20 cellular contexts compared by ENCODE assay signal in genomic region chr10:16945566-16945965, GRCh38.
A peak's percentile ranks its signal among the peaks of the same experiment; 100 is the strongest.
DNase-seq lines count a peak whose midpoint lies in the region; ATAC-seq and TF ChIP-seq lines count a peak whose summit lies in the region.
"Had no signal": no experiment of that assay in that cellular context is flagged by ENCODE, and none has a peak within 500 bp of the region (broad histone marks: within the 10 kb centered on the region; RNA-seq: fewer than 3 reads in every experiment).

No MANE protein-coding gene starts in this region.

- H3K9me3 ChIP-seq in mesenchymal stem cell (ENCODE audit: control insufficient read depth, low read length) = no peaks in the 10 kb centered on the region
- no peaks in the 10 kb centered on the region for H3K9me3 ChIP-seq in tibial nerve
- H3K9me3 ChIP-seq: esophagus squamous epithelium had no signal

- DNase-seq in M059J (ENCODE audit: low read depth) (peak; percentile 71), mesenchymal stem cell (no peak), tibial nerve (ENCODE audit: low spot score in 2 of 2) (no peak), HK-2 (ENCODE audit: unreplicated experiment) (no peak), SIG-M5 treated with dmso at 0.1 percent for 504 hours (lab: John Stamatoyannopoulos, UW; ENCODE audit: unreplicated experiment) (no peak)
- DNase-seq: activated naive CD4-positive, alpha-beta T cell treated with anti-CD3 and anti-CD28 coated beads, Interleukin-2, amount 10 ng/mL, durations not matched to agents 7 days and 5 days; activated T-cell treated with anti-CD3 and anti-CD28 coated beads for 4 hours; C1 segment of cervical spinal cord; DMS153; esophagus squamous epithelium; H7; hypothalamus; kidney glomerular epithelial cell; NCI-H1105; NCI-H748 treated with DMSO at 0.1 percent for 48 hours; stimulated activated CD4-positive, alpha-beta T cell treated with anti-CD3 and anti-CD28 coated beads, Interleukin-4, amount 100 ng/mL, for 24 hours; substantia nigra had no signal

- H3K27me3 ChIP-seq in mesenchymal stem cell (ENCODE audit: control insufficient read depth in 1 of 2, insufficient read depth in 1 of 2, low read length in 2 of 2) (no peaks in the 10 kb centered on the region), tibial nerve (no peaks in the 10 kb centered on the region)
- H3K27me3 ChIP-seq: esophagus squamous epithelium had no signal

- 64% methylated on average over 4 of the region's 4 CpGs for WGBS in mesenchymal stem cell
- 27 to 34% methylated on average over 4 of the region's 4 CpGs for WGBS in tibial nerve, 2 donors

- H2BK15ac ChIP-seq in mesenchymal stem cell (ENCODE audit: low read depth, poor library complexity, severe bottlenecking) = no peak overlapping the region

- H3K27ac Mint-ChIP-seq in brain = peak overlapping the region in 3 of 5 experiments; percentile 74 to 77 (median 77)
- H3K27ac Mint-ChIP-seq: activated naive CD4-positive, alpha-beta T cell treated with anti-CD3 and anti-CD28 coated beads, Interleukin-2, amount 10 ng/mL, durations not matched to agents 7 days and 5 days had no signal

- no peak overlapping the region for H3K4me3 Mint-ChIP-seq in brain
- H3K4me3 Mint-ChIP-seq: activated naive CD4-positive, alpha-beta T cell treated with anti-CD3 and anti-CD28 coated beads, Interleukin-2, amount 10 ng/mL, durations not matched to agents 7 days and 5 days had no signal

- no peak for TF ChIP-seq POLR2A in tibial nerve (IDR thresholded peaks at IDR 0.05)

- no peak for ATAC-seq in HG03439 (IDR thresholded peaks at IDR 0.05; ENCODE audit: unreplicated experiment)
- ATAC-seq: K562 had no signal

- no peak overlapping the region for H2BK12ac ChIP-seq in mesenchymal stem cell (ENCODE audit: low read length in 2 of 2)

- H3K27me3 Mint-ChIP-seq in brain = peaks cover 4% of the 10 kb centered on the region
- H3K27me3 Mint-ChIP-seq: activated naive CD4-positive, alpha-beta T cell treated with anti-CD3 and anti-CD28 coated beads, Interleukin-2, amount 10 ng/mL, durations not matched to agents 7 days and 5 days had no signal

- H3K79me1 ChIP-seq in mesenchymal stem cell (replicated peaks; ENCODE audit: low read length, poor library complexity, severe bottlenecking) = no peaks in the 10 kb centered on the region

- peak overlapping the region in 1 of 2 experiments; percentile 6 for H3K18ac ChIP-seq in mesenchymal stem cell (ENCODE audit: low read depth in 1 of 2, low read length in 2 of 2)

- no peak overlapping the region for H2AFZ ChIP-seq in mesenchymal stem cell (ENCODE audit: low read depth, low read length)

- TF ChIP-seq CTCF in brain (conservative IDR thresholded peaks at IDR 0.05) = no peak
- no peak for TF ChIP-seq CTCF in tibial nerve (IDR thresholded peaks at IDR 0.05)

- H3K4me1 ChIP-seq in mesenchymal stem cell (ENCODE audit: control insufficient read depth, insufficient read depth, low read depth, low read length) (peaks cover 3% of the 10 kb centered on the region), tibial nerve (peaks cover 0 to 46% (median 17%) of the 10 kb centered on the region in 4 donors)

- no peaks in the 10 kb centered on the region for H3K36me3 Mint-ChIP-seq in brain
- H3K36me3 Mint-ChIP-seq: activated naive CD4-positive, alpha-beta T cell treated with anti-CD3 and anti-CD28 coated beads, Interleukin-2, amount 10 ng/mL, durations not matched to agents 7 days and 5 days had no signal

- no peak overlapping the region for H2BK120ac ChIP-seq in mesenchymal stem cell (ENCODE audit: low read depth, low read length)

- H3K4me3 ChIP-seq in mesenchymal stem cell (ENCODE audit: insufficient read depth in 1 of 2, low read depth in 1 of 2, low read length in 2 of 2) = no peak overlapping the region
- no peak overlapping the region for H3K4me3 ChIP-seq in tibial nerve
- H3K4me3 ChIP-seq: esophagus squamous epithelium, K562 had no signal

- no peak overlapping the region for H3K4ac ChIP-seq in mesenchymal stem cell (ENCODE audit: low read depth in 1 of 2, low read length in 2 of 2)

- H2BK5ac ChIP-seq in mesenchymal stem cell (ENCODE audit: low read depth, low read length, poor library complexity, severe bottlenecking) = no peak overlapping the region

- no peak for TF ChIP-seq EP300 in tibial nerve (IDR thresholded peaks at IDR 0.05)

- no peak overlapping the region for H3K23ac ChIP-seq in mesenchymal stem cell (ENCODE audit: low read length in 2 of 2)

- H3K14ac ChIP-seq in mesenchymal stem cell (ENCODE audit: low read length in 2 of 2) = no peak overlapping the region

- H3K9me3 Mint-ChIP-seq in brain = peaks cover 0 to 3% (median 0%) of the 10 kb centered on the region in 5 experiments
- H3K9me3 Mint-ChIP-seq: activated naive CD4-positive, alpha-beta T cell treated with anti-CD3 and anti-CD28 coated beads, Interleukin-2, amount 10 ng/mL, durations not matched to agents 7 days and 5 days had no signal

- H3K36me3 ChIP-seq in mesenchymal stem cell (ENCODE audit: control insufficient read depth in 1 of 2, insufficient read depth in 2 of 2, low read depth in 1 of 2, low read length in 2 of 2) (peaks cover 0 to 6% of the 10 kb centered on the region in 2 experiments), tibial nerve (peaks cover 0 to 5% (median 0%) of the 10 kb centered on the region in 3 donors)
- H3K36me3 ChIP-seq: esophagus squamous epithelium had no signal

- peaks cover 80% of the 10 kb centered on the region for H3K4me1 Mint-ChIP-seq in brain
- H3K4me1 Mint-ChIP-seq: activated naive CD4-positive, alpha-beta T cell treated with anti-CD3 and anti-CD28 coated beads, Interleukin-2, amount 10 ng/mL, durations not matched to agents 7 days and 5 days had no signal

- no peak overlapping the region for H4K8ac ChIP-seq in mesenchymal stem cell (ENCODE audit: low read length)

- no peak overlapping the region for H2AK5ac ChIP-seq in mesenchymal stem cell (ENCODE audit: low read length, severe bottlenecking)

- H3K4me2 ChIP-seq in mesenchymal stem cell (ENCODE audit: low read length, poor library complexity, severe bottlenecking) = no peak overlapping the region

- H4K91ac ChIP-seq in mesenchymal stem cell (ENCODE audit: low read length) = no peak overlapping the region

- H3K9ac ChIP-seq in mesenchymal stem cell (ENCODE audit: low read length) = peak overlapping the region; percentile 83

- H3K27ac ChIP-seq in mesenchymal stem cell (ENCODE audit: low read length, poor library complexity, severe bottlenecking) = no peak overlapping the region
- H3K27ac ChIP-seq in tibial nerve = peak overlapping the region in 3 of 4 donors; percentile 55 to 85 (median 84)
